10 cellular contexts compared by ENCODE assay signal in genomic region chr16:4392382-4393242, GRCh38. TPM values are rescaled to one million over a fixed set of nuclear protein-coding genes. Genes with fewer than 3 reads are reported as not detected.
DNase-seq lines count a peak whose midpoint lies in the region; ATAC-seq lines count a peak whose summit lies in the region.
"Had no signal": no experiment of that assay in that cellular context is flagged by ENCODE, and none has a peak within 500 bp of the region (broad histone marks: within the 10 kb centered on the region; RNA-seq: fewer than 3 reads in every experiment).

No MANE protein-coding gene starts in this region.

- intact Hi-C loops in head of caudate nucleus (cut with DNase I): no loop called here

- peak; percentile 94 for DNase-seq in GM03348 (ENCODE audit: low spot score)
- DNase-seq in SK-N-DZ (ENCODE audit: low spot score): peak; percentile 89
- peak in 27 of 42 donors; percentile 45 to 85 (median 63) for DNase-seq in head of caudate nucleus
- peak; percentile 40 for DNase-seq in retina
- no peak for DNase-seq in GOT3 (lab: John Stamatoyannopoulos, UW)
- DNase-seq in NCI-H526 (lab: John Stamatoyannopoulos, UW): no peak
- DNase-seq in ureter (ENCODE audit: low spot score): no peak
- DNase-seq: hippocampal formation had no signal

- ATAC-seq in GM21737 (IDR thresholded peaks at IDR 0.05; ENCODE audit: unreplicated experiment): no peak
- ATAC-seq: GM12878 had no signal

RNA-seq across cellular contexts. Expression of gene VASN, which starts 21.0 kb away (rescaled TPM):
- 7.4 and 7.9 TPM in 2 replicates for polyA plus RNA-seq in SK-N-DZ (2014; cell fraction: cytosol; rRNA removed)
- 3.4 and 4.9 TPM in 2 replicates for polyA plus RNA-seq in SK-N-DZ (2014; cell fraction: nucleus; rRNA removed)
- total RNA-seq in ureter: 13.4 TPM

RNA-seq across cellular contexts. Expression of gene CORO7, which starts 23.8 kb away (rescaled TPM):
- 39.0 and 46.4 TPM in 2 replicates for polyA plus RNA-seq in SK-N-DZ (2014; cell fraction: cytosol; rRNA removed)
- 187 and 190 TPM in 2 replicates for polyA plus RNA-seq in SK-N-DZ (2014; cell fraction: nucleus; rRNA removed)
- 43.8 TPM for total RNA-seq in ureter

RNA-seq across cellular contexts. Expression of gene DNAJA3, which starts 33.1 kb away (rescaled TPM):
- 83.8 and 85.3 TPM in 2 replicates for polyA plus RNA-seq in SK-N-DZ (2014; cell fraction: cytosol; rRNA removed)
- polyA plus RNA-seq in SK-N-DZ (2014; cell fraction: nucleus; rRNA removed): 87.2 and 90.3 TPM in 2 replicates
- total RNA-seq in ureter: 73.1 TPM

RNA-seq across cellular contexts. Expression of gene PAM16, which starts 41.5 kb away (rescaled TPM):
- polyA plus RNA-seq in SK-N-DZ (2014; cell fraction: cytosol; rRNA removed): 187 and 191 TPM in 2 replicates
- polyA plus RNA-seq in SK-N-DZ (2014; cell fraction: nucleus; rRNA removed): 181 and 215 TPM in 2 replicates
- 58.6 TPM for total RNA-seq in ureter

Comparison
In these comparisons a context has a peak if more than half of its experiments do, and no peak if none do; other contexts are left out.
1. DNase-seq: peak in GM03348 (single experiment), SK-N-DZ (single experiment), head of caudate nucleus (27 of 42) and retina (single experiment); none in GOT3 (single experiment), NCI-H526 (0 of 2) and ureter (single experiment).